ENCODE assay signal across 14 cellular contexts in the genomic region with DNA sequence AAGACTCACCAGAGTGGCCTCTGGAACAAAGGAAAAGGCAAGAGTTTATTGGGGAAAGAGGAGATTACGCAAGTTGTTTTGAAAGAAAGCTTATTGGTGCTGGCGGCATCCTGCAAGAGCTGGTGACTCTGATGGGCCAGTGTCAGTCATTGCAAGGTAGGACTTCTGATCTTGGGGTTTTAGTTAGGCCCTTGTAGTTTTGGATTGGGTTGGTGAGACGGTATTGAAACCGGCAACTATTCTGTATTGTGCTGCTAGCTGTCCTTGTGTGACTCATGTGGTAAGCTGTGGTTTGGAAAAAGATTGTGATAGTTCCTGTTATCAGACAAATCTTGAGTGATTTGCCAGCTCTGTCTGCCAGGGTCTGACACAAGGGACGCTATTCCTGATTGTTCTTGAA.
DNase-seq lines count a peak whose midpoint lies in the region; ATAC-seq and TF ChIP-seq lines count a peak whose summit lies in the region.
"Had no signal": no experiment of that assay in that cellular context is flagged by ENCODE, and none has a peak within 500 bp of the region (broad histone marks: within the 10 kb centered on the region; RNA-seq: fewer than 3 reads in every experiment).

No MANE protein-coding gene starts in this region.

- no peaks in the 10 kb centered on the region for H3K36me3 ChIP-seq in left lung
- H3K36me3 ChIP-seq: gastroesophageal sphincter, right lobe of liver, upper lobe of left lung had no signal

- DNase-seq in EH (ENCODE audit: low read depth), result peak; percentile 57
- DNase-seq in Jurkat, Clone E6-1 (ENCODE audit: low read depth, low spot score), result peak; percentile 11
- peak; percentile 70 for DNase-seq in SIG-M5 treated with dmso at 0.1 percent for 504 hours (lab: John Stamatoyannopoulos, UW; ENCODE audit: unreplicated experiment)
- DNase-seq in left lung, result no peak
- no peak for DNase-seq in NCI-H524 (lab: John Stamatoyannopoulos, UW)
- no peak for DNase-seq in DMS79 treated with DMSO at 0.1 percent for 48 hours (lab: John Stamatoyannopoulos, UW)
- no peak for DNase-seq in activated T-cell treated with anti-CD3 and anti-CD28 coated beads, Interleukin-2, amount 50 U/mL, for 48 hours
- DNase-seq: NCI-H1694; NCI-H510A; stimulated activated CD4-positive, alpha-beta T cell treated with anti-CD3 and anti-CD28 coated beads, Interleukin-4, amount 100 ng/mL, for 1 hour; upper lobe of left lung had no signal

- H3K27me3 ChIP-seq in left lung, result no peaks in the 10 kb centered on the region
- H3K27me3 ChIP-seq: gastroesophageal sphincter, right lobe of liver, upper lobe of left lung had no signal

- H3K27ac ChIP-seq in left lung, result no peak overlapping the region
- H3K27ac ChIP-seq: gastroesophageal sphincter, right lobe of liver, upper lobe of left lung had no signal

- intact Hi-C loops in left lung (cut with DNase I), result no loop called here

- no peak for TF ChIP-seq CTCF in left lung (IDR thresholded peaks at IDR 0.05)

- H3K4me3 ChIP-seq in Jurkat, Clone E6-1 (ENCODE audit: low read length), result no peak overlapping the region
- H3K4me3 ChIP-seq in left lung, result no peak overlapping the region
- H3K4me3 ChIP-seq: gastroesophageal sphincter, right lobe of liver, upper lobe of left lung had no signal

- ATAC-seq in left lung (peak; percentile 37), HG03097 (IDR thresholded peaks at IDR 0.05; ENCODE audit: low FRiP score, unreplicated experiment) (no peak)
- ATAC-seq: gastroesophageal sphincter had no signal

- no peaks in the 10 kb centered on the region for H3K4me1 ChIP-seq in left lung
- H3K4me1 ChIP-seq: gastroesophageal sphincter, right lobe of liver had no signal

- H3K9me3 ChIP-seq in left lung, result peaks cover 0 to 1% of the 10 kb centered on the region in 2 donors
- H3K9me3 ChIP-seq: gastroesophageal sphincter, right lobe of liver, upper lobe of left lung had no signal

Comparison
In these comparisons a context has a peak if more than half of its experiments do, and no peak if none do; other contexts are left out.
1. DNase-seq: peak in EH (single experiment), Jurkat, Clone E6-1 (single experiment) and SIG-M5 treated with dmso at 0.1 percent for 504 hours (single experiment); none in left lung (0 of 2), NCI-H524 (0 of 2), DMS79 treated with DMSO at 0.1 percent for 48 hours (single experiment) and activated T-cell treated with anti-CD3 and anti-CD28 coated beads, Interleukin-2, amount 50 U/mL, for 48 hours (0 of 2).